1 cellular context compared by ENCODE assay signal in genomic region chr10:95530021-95530420, GRCh38.
TF ChIP-seq lines count a peak whose summit lies in the region.

No MANE protein-coding gene starts in this region.

TF ChIP-seq in HepG2, 621 proteins besides CTCF, POLR2A, EP300 and RAD21:
- TF ChIP-seq HNF1A (IDR thresholded peaks at IDR 0.05; ENCODE audit: low read depth) (no peak), HNF1A (CRISPR knock-in tag; IDR thresholded peaks at IDR 0.05; ENCODE audit: borderline replicate concordance) (no peak), LRRFIP1 (CRISPR knock-in tag; conservative IDR thresholded peaks at IDR 0.05) (no peak), SUZ12 (IDR thresholded peaks at IDR 0.05; ENCODE audit: low read depth, low read length) (no peak), MAF1 (CRISPR knock-in tag; IDR thresholded peaks at IDR 0.05; ENCODE audit: borderline replicate concordance) (no peak)
